In genomic region chr12:121562484-121562883, GRCh38 we compare ENCODE assay signal across 24 cellular contexts.
"Had no signal": no experiment of that assay in that cellular context is flagged by ENCODE, and none has a peak within 500 bp of the region (broad histone marks: within the 10 kb centered on the region; RNA-seq: fewer than 3 reads in every experiment).

No MANE protein-coding gene starts in this region.

- H3K79me2 ChIP-seq: hepatocyte had no signal

- H3K27me3 ChIP-seq: ascending aorta, brain microvascular endothelial cell, hepatocyte, vagina had no signal

- H3K4me3 Mint-ChIP-seq: mesothelial cell of epicardium, natural killer cell, type B pancreatic cell had no signal

- DNase-seq: activated CD4-positive, CD25-positive, alpha-beta regulatory T cell treated with anti-CD3 and anti-CD28 coated beads, Interleukin-2, amount 50 U/mL, for 72 hours; activated T-cell treated with anti-CD3 and anti-CD28 coated beads, Interleukin-2, amount 50 U/mL, for 1 hour; brain microvascular endothelial cell; caudate nucleus; dermis blood vessel endothelial cell; effector memory CD4-positive, alpha-beta T cell; foreskin melanocyte; glutamatergic neuron; kidney glomerular epithelial cell; left ventricle myocardium inferior; natural killer cell; stimulated activated CD4-positive, alpha-beta T cell treated with anti-CD3 and anti-CD28 coated beads, Interleukin-2, amount 100 ng/mL, for 48 hours; stimulated activated CD8-positive, alpha-beta memory T cell treated with anti-CD3 and anti-CD28 coated beads, Interleukin-4, amount 100 ng/mL, for 48 hours; stimulated activated naive CD4-positive, alpha-beta T cell treated with Interleukin-2 at 50 U/mL for 16 hours had no signal

- ATAC-seq: activated naive CD4-positive, alpha-beta T cell treated with anti-CD3 and anti-CD28 coated beads, Interleukin-2, amount 50 U/mL, for 72 hours; esophagus mucosa; natural killer cell had no signal

- H3K27ac Mint-ChIP-seq: activated naive CD4-positive, alpha-beta T cell treated with anti-CD3 and anti-CD28 coated beads, Interleukin-2, amount 50 U/mL, for 72 hours; mesothelial cell of epicardium; natural killer cell; progenitor cell of endocrine pancreas; type B pancreatic cell had no signal

- H3K27ac ChIP-seq: ascending aorta, brain microvascular endothelial cell, hepatocyte, left ventricle myocardium inferior, thoracic aorta, vagina had no signal

- H3K4me3 ChIP-seq: ascending aorta, hepatocyte, left ventricle myocardium inferior, thoracic aorta, vagina had no signal

- H3K27me3 Mint-ChIP-seq: progenitor cell of endocrine pancreas, type B pancreatic cell had no signal

- H3K36me3 Mint-ChIP-seq: activated naive CD4-positive, alpha-beta T cell treated with anti-CD3 and anti-CD28 coated beads, Interleukin-2, amount 50 U/mL, for 72 hours; natural killer cell; type B pancreatic cell had no signal

- FAIRE-seq: endothelial cell of umbilical vein had no signal

- H3K9me3 Mint-ChIP-seq: activated naive CD4-positive, alpha-beta T cell treated with anti-CD3 and anti-CD28 coated beads, Interleukin-2, amount 50 U/mL, for 72 hours; mesothelial cell of epicardium; natural killer cell; type B pancreatic cell had no signal

- H3K36me3 ChIP-seq: ascending aorta, brain microvascular endothelial cell, left ventricle myocardium inferior, thoracic aorta, vagina had no signal

- H3K9me3 ChIP-seq: ascending aorta, left ventricle myocardium inferior, thoracic aorta, vagina had no signal

- H3K4me2 ChIP-seq: hepatocyte had no signal

- H3K4me1 ChIP-seq: ascending aorta, left ventricle myocardium inferior, vagina had no signal

- H3K4me1 Mint-ChIP-seq: mesothelial cell of epicardium had no signal
